ENCODE assay signal across 8 cellular contexts in genomic region chr5:80406980-80407734, GRCh38. TPM values are rescaled to one million over a fixed set of nuclear protein-coding genes. Genes with fewer than 3 reads are reported as not detected.
DNase-seq lines count a peak whose midpoint lies in the region; ATAC-seq and TF ChIP-seq lines count a peak whose summit lies in the region.

No MANE protein-coding gene starts in this region.

- POLR2A ChIA-PET in PC-3 (lab: Charles Lee; ENCODE audit: unreplicated experiment): interaction anchor here (0.5 to 0.7 kb wide), 4 partner anchors 11 to 350 kb away, joined by 3 to 17 read pairs (median 6); no protein-coding TSS in a partner anchor

- no peak for TF ChIP-seq POLR2A in lower leg skin (IDR thresholded peaks at IDR 0.05)
- no peak for TF ChIP-seq POLR2A in suprapubic skin (IDR thresholded peaks at IDR 0.05)

- ATAC-seq in GM19025 (IDR thresholded peaks at IDR 0.05; ENCODE audit: low read depth, unreplicated experiment): peak; percentile 41
- peak; percentile 67 for ATAC-seq in PC-3

- H3K9me3 ChIP-seq in PC-3 (ENCODE audit: low read length) (no peaks in the 10 kb centered on the region), suprapubic skin (no peaks in the 10 kb centered on the region)

- no peak for TF ChIP-seq CTCF in 22Rv1 (IDR thresholded peaks at IDR 0.05)
- no peak for TF ChIP-seq CTCF in PC-3 (conservative IDR thresholded peaks at IDR 0.05; ENCODE audit: low read depth, low read length)
- no peak for TF ChIP-seq CTCF in cardiac fibroblast (IDR thresholded peaks at IDR 0.05; ENCODE audit: low read depth, low read length)
- no peak for TF ChIP-seq CTCF in lower leg skin (IDR thresholded peaks at IDR 0.05)
- no peak for TF ChIP-seq CTCF in suprapubic skin (IDR thresholded peaks at IDR 0.05)

- H3K27ac ChIP-seq in 22Rv1: peak overlapping the region; percentile 91
- H3K27ac ChIP-seq in PC-3 (ENCODE audit: low read length): peak overlapping the region; percentile 87
- peak overlapping the region; percentile 96 for H3K27ac ChIP-seq in suprapubic skin

- H3K4me1 ChIP-seq in PC-3 (ENCODE audit: insufficient read depth, low read length) (peaks cover 7% of the 10 kb centered on the region; the same call in 1 of the 2 replicates), suprapubic skin (peaks cover 34% of the 10 kb centered on the region)

- H3K9ac ChIP-seq in PC-3 (ENCODE audit: low read length): peak overlapping the region; percentile 88

- H3K4me3 ChIP-seq in PC-3 (ENCODE audit: low read length) (peak overlapping the region; percentile 82), cardiac fibroblast (replicated peaks in 1 of 2; ENCODE audit: low read depth in 2 of 2, low read length in 2 of 2) (peak overlapping the region; percentile 89 to 90), lower leg skin (ENCODE audit: low read depth, poor library complexity, severe bottlenecking) (peak overlapping the region; percentile 86), suprapubic skin (peak overlapping the region; percentile 97)

- H3K79me2 ChIP-seq in PC-3 (ENCODE audit: low read length): peaks cover 35% of the 10 kb centered on the region

- no peaks in the 10 kb centered on the region for H3F3A ChIP-seq in PC-3 (ENCODE audit: low read length, unreplicated experiment)

- TSS peak; percentile 86 for BruUV-seq in PC-3 (replicated peaks; lab: Mats Ljungman, UMichigan)

- H4K20me1 ChIP-seq in PC-3 (ENCODE audit: low read length): 0 out of 2 replicates have a peak, but pooled peaks cover 7% of the 10 kb centered on the region

- CTCF ChIA-PET in PC-3 (lab: Charles Lee): interaction anchor here (0.6 to 0.9 kb wide), 2 partner anchors 12 to 61 kb away, joined by 3 read pairs; no protein-coding TSS in a partner anchor

- no peak for DNase-seq in PC-3
- DNase-seq in cardiac fibroblast (ENCODE audit: low read depth in 2 of 2): peak; percentile 36 to 37
- DNase-seq in lower leg skin (ENCODE audit: low spot score in 2 of 2): peak; percentile 23 to 85
- peak in 1 of 2 donors; percentile 64 for DNase-seq in suprapubic skin (ENCODE audit: low spot score in 2 of 2)
- DNase-seq in MV-4-11 (lab: John Stamatoyannopoulos, UW): no peak
- DNase-seq in COLO668 (lab: John Stamatoyannopoulos, UW; ENCODE audit: unreplicated experiment): no peak

- H3K9me2 ChIP-seq in PC-3 (replicated peaks; ENCODE audit: low read length): no peaks in the 10 kb centered on the region

- WGBS in lower leg skin, 2 donors: 6 to 8% methylated on average over 30 to 31 of the region's 31 CpGs
- 10% methylated on average over 31 of the region's 31 CpGs for WGBS in suprapubic skin

- H2AFZ ChIP-seq in PC-3 (ENCODE audit: low read length): peak overlapping the region; percentile 94

- H3K27me3 ChIP-seq in PC-3 (ENCODE audit: low read length) (no peaks in the 10 kb centered on the region), suprapubic skin (no peaks in the 10 kb centered on the region)

- intact Hi-C loops in PC-3 (cut with micrococcal nuclease): loop anchor here (5.0 kb wide), 1 partner anchor 60 kb away; no protein-coding TSS in a partner anchor
- intact Hi-C loops in lower leg skin (cut with DNase I; ENCODE audit: low total_unique reads): no loop called here

- H3K4me2 ChIP-seq in PC-3 (ENCODE audit: low read length): peak overlapping the region; percentile 94

- no peaks in the 10 kb centered on the region for H3K36me3 ChIP-seq in PC-3 (ENCODE audit: low read depth, low read length)
- H3K36me3 ChIP-seq in suprapubic skin: no peaks in the 10 kb centered on the region

- TF ChIP-seq EP300 in suprapubic skin (IDR thresholded peaks at IDR 0.05): no peak

RNA-seq across cellular contexts. Expression of gene ZFYVE16, which starts 0.7 kb away (rescaled TPM):
- total RNA-seq in PC-3 (2014; rRNA removed): 7.3 and 9.7 TPM in 2 replicates
- total RNA-seq in lower leg skin: 10 to 100 TPM; 11.7 to 19.2 (median 13.4) TPM
- 10 to 100 TPM; 12.4 to 45.7 (median 23.3) TPM for total RNA-seq in suprapubic skin

Comparison
In these comparisons a context has a peak if more than half of its experiments do, and no peak if none do; other contexts are left out.
1. DNase-seq: peak in cardiac fibroblast (2 of 2) and lower leg skin (2 of 2); none in PC-3 (single experiment), MV-4-11 (single experiment) and COLO668 (single experiment).
2. Peak in every context shown above with its lines, with median percentiles within 50 percentile points of each other: H3K27ac ChIP-seq and H3K4me3 ChIP-seq.